ENCODE assay signal across 26 cellular contexts in genomic region chr3:85141-85540, GRCh38.
"Had no signal": no experiment of that assay in that cellular context is flagged by ENCODE, and none has a peak within 500 bp of the region (broad histone marks: within the 10 kb centered on the region; RNA-seq: fewer than 3 reads in every experiment).

No MANE protein-coding gene starts in this region.

- H3K9me3 ChIP-seq: SJCRH30 had no signal

- H3K4me3 Mint-ChIP-seq: activated CD4-positive, alpha-beta memory T cell treated with anti-CD3 and anti-CD28 coated beads for 36 hours; activated CD4-positive, alpha-beta T cell treated with anti-CD3 and anti-CD28 coated beads, Interleukin-2, amount 10 ng/mL, durations not matched to agents 7 days and 5 days; activated naive CD8-positive, alpha-beta T cell; activated T-cell treated with anti-CD3 and anti-CD28 coated beads, Interleukin-2, amount 50 U/mL, for 4 hours; brain had no signal

- H3K36me3 Mint-ChIP-seq: activated CD4-positive, alpha-beta memory T cell treated with anti-CD3 and anti-CD28 coated beads for 36 hours; activated naive CD8-positive, alpha-beta T cell; brain had no signal

- H3K36me3 ChIP-seq: SJCRH30 had no signal

- H3K27ac Mint-ChIP-seq: activated CD4-positive, alpha-beta memory T cell treated with anti-CD3 and anti-CD28 coated beads for 36 hours; activated CD4-positive, alpha-beta T cell treated with anti-CD3 and anti-CD28 coated beads, Interleukin-2, amount 10 ng/mL, durations not matched to agents 7 days and 5 days; activated naive CD8-positive, alpha-beta T cell; brain had no signal

- H3K27me3 ChIP-seq: SJCRH30 had no signal

- DNase-seq: activated CD4-positive, alpha-beta memory T cell treated with anti-CD3 and anti-CD28 coated beads for 36 hours; activated CD4-positive, alpha-beta T cell treated with anti-CD3 and anti-CD28 coated beads, Interleukin-2, amount 10 ng/mL, durations not matched to agents 7 days and 5 days; activated CD4-positive, CD25-positive, alpha-beta regulatory T cell; activated CD8-positive, alpha-beta memory T cell treated with anti-CD3 and anti-CD28 coated beads for 24 hours; activated effector memory CD4-positive, alpha-beta T cell treated with anti-CD3 and anti-CD28 coated beads, Interleukin-2, amount 50 U/mL, for 16 hours; activated naive CD4-positive, alpha-beta T cell treated with Interleukin-2 at 50 U/mL for 16 hours; activated T-cell treated with anti-CD3 and anti-CD28 coated beads, Interleukin-2, amount 50 U/mL, for 4 hours; amygdala; MM.1S; NCI-H1105; NCI-H1436; NCI-H187 treated with DMSO at 0.1 percent for 48 hours; NCI-H2081 treated with DMSO at 0.1 percent for 48 hours; NCI-H2227 treated with DMSO at 0.1 percent for 48 hours; NCI-H446 treated with DMSO at 0.1 percent for 48 hours; NCI-H526 treated with DMSO at 0.1 percent for 48 hours; NK-92 treated with Interleukin-12 subunit alpha and Interleukin-12 subunit beta, amount 100 ng/mL, for 24 hours; OCI-M1; RPMI8226; SJCRH30; T-helper 2 cell; T1000 had no signal

- H3K4me3 ChIP-seq: SJCRH30 had no signal

- H3K4me1 ChIP-seq: SJCRH30 had no signal

- ATAC-seq: activated T-cell treated with anti-CD3 and anti-CD28 coated beads, Interleukin-2, amount 50 U/mL, for 4 hours; Panc1; Right ventricle myocardium inferior had no signal

- H3K27me3 Mint-ChIP-seq: activated CD4-positive, alpha-beta T cell treated with anti-CD3 and anti-CD28 coated beads, Interleukin-2, amount 10 ng/mL, durations not matched to agents 7 days and 5 days; brain had no signal

- H3K4me1 Mint-ChIP-seq: activated CD4-positive, alpha-beta T cell treated with anti-CD3 and anti-CD28 coated beads, Interleukin-2, amount 10 ng/mL, durations not matched to agents 7 days and 5 days had no signal

- H3K9me3 Mint-ChIP-seq: activated CD4-positive, alpha-beta memory T cell treated with anti-CD3 and anti-CD28 coated beads for 36 hours; activated CD4-positive, alpha-beta T cell treated with anti-CD3 and anti-CD28 coated beads, Interleukin-2, amount 10 ng/mL, durations not matched to agents 7 days and 5 days had no signal

- H3K27ac ChIP-seq: SJCRH30 had no signal
